8 cellular contexts compared by ENCODE assay signal in genomic region chr12:57523706-57524614, GRCh38. TPM values are rescaled to one million over a fixed set of nuclear protein-coding genes. Genes with fewer than 3 reads are reported as not detected.
DNase-seq lines count a peak whose midpoint lies in the region; ATAC-seq and TF ChIP-seq lines count a peak whose summit lies in the region.

No MANE protein-coding gene starts in this region.

- WGBS in mesodermal cell (ENCODE audit: insufficient coverage in 2 of 2), 2 experiments: 87 to 94% methylated on average over 11 to 14 of the region's 14 CpGs

- in situ Hi-C loops in brain microvascular endothelial cell (cut with HindIII; ENCODE audit: low pct_ligation_motif_present, low sequenced_read_pairs): no loop called here

- peak overlapping the region; percentile 93 to 97 for H3K4me3 ChIP-seq in right atrium auricular region
- H3K4me3 ChIP-seq in brain microvascular endothelial cell (ENCODE audit: low read depth, low read length): peak overlapping the region; percentile 77
- H3K4me3 ChIP-seq in mesodermal cell (ENCODE audit: extremely low read depth, insufficient read depth, low read length, poor library complexity, severe bottlenecking): peak overlapping the region; percentile 68

- no peak for TF ChIP-seq CTCF in right atrium auricular region (IDR thresholded peaks at IDR 0.05)
- TF ChIP-seq CTCF in brain microvascular endothelial cell (IDR thresholded peaks at IDR 0.05; ENCODE audit: low read depth, low read length, missing control alignments): no peak

- DNase-seq in right atrium auricular region (ENCODE audit: low spot score) (no peak), left cardiac atrium (no peak), brain microvascular endothelial cell (no peak), mesenteric fat pad (ENCODE audit: low spot score) (no peak), NCI-H510A treated with DMSO at 0.1 percent for 48 hours (lab: John Stamatoyannopoulos, UW) (no peak)

- H3K27me3 ChIP-seq in right atrium auricular region (no peaks in the 10 kb centered on the region), brain microvascular endothelial cell (replicated peaks) (no peaks in the 10 kb centered on the region)

- ATAC-seq in left cardiac atrium: no peak
- ATAC-seq in HG03571 (IDR thresholded peaks at IDR 0.05; ENCODE audit: unreplicated experiment): no peak
- no peak for ATAC-seq in HG03135 (IDR thresholded peaks at IDR 0.05; ENCODE audit: unreplicated experiment)

- intact Hi-C loops in left cardiac atrium (cut with DNase I): no loop called here

- H3K4me1 ChIP-seq in right atrium auricular region: peaks cover 0 to 53% of the 10 kb centered on the region in 2 donors
- peaks cover 27% of the 10 kb centered on the region for H3K4me1 ChIP-seq in mesodermal cell (ENCODE audit: control insufficient read depth, insufficient read depth, low read length, poor library complexity, severe bottlenecking)

- H3K36me3 ChIP-seq in right atrium auricular region (peaks cover 51% of the 10 kb centered on the region), brain microvascular endothelial cell (replicated peaks) (peaks cover 30% of the 10 kb centered on the region), mesodermal cell (ENCODE audit: control insufficient read depth, insufficient read depth, low read length) (peaks cover 57% of the 10 kb centered on the region)

- H3K9me3 ChIP-seq in right atrium auricular region (no peaks in the 10 kb centered on the region), mesodermal cell (ENCODE audit: control insufficient read depth, low read length) (no peaks in the 10 kb centered on the region)

- H3K27ac ChIP-seq in right atrium auricular region: peak overlapping the region; percentile 97 to 100
- H3K27ac ChIP-seq in brain microvascular endothelial cell: peak overlapping the region; percentile 40
- H3K27ac ChIP-seq in mesodermal cell (ENCODE audit: low read depth, low read length, severe bottlenecking): peak overlapping the region; percentile 85

RNA-seq across cellular contexts. Expression of gene MBD6, which starts 1.3 kb away (rescaled TPM):
- total RNA-seq in right atrium auricular region (10 to 100 TPM; 12.5 to 14.4 TPM), left cardiac atrium (10 to 100 TPM; 35.7 to 41.5 TPM), mesenteric fat pad (66.0 TPM)
- 32.0 TPM for polyA plus RNA-seq in mesodermal cell (2013, experiment 1 of 2)
- polyA plus RNA-seq in mesodermal cell (2013, experiment 2 of 2): 28.0 TPM

RNA-seq across cellular contexts. Expression of gene DDIT3, which starts 3.6 kb away (rescaled TPM):
- total RNA-seq in right atrium auricular region (10 to 100 TPM; 19.8 to 25.0 TPM), left cardiac atrium (10 to 100 TPM; 20.0 to 31.7 TPM), mesenteric fat pad (32.2 TPM)
- 18.5 TPM for polyA plus RNA-seq in mesodermal cell (2013, experiment 1 of 2)
- 16.4 TPM for polyA plus RNA-seq in mesodermal cell (2013, experiment 2 of 2)

RNA-seq across cellular contexts. Expression of gene DCTN2, which starts 23.0 kb away (rescaled TPM):
- 100 to 1,000 TPM; 109 to 114 TPM for total RNA-seq in right atrium auricular region
- total RNA-seq in left cardiac atrium: 10 to 100 TPM; 80.5 to 96.7 TPM
- polyA plus RNA-seq in mesodermal cell (2013, experiment 1 of 2): 168 TPM
- 169 TPM for polyA plus RNA-seq in mesodermal cell (2013, experiment 2 of 2)
- 106 TPM for total RNA-seq in mesenteric fat pad

RNA-seq across cellular contexts. Expression of gene KIF5A, which starts 25.9 kb away (rescaled TPM):
- total RNA-seq in right atrium auricular region: under 1 TPM; 0.11 to 0.12 TPM
- total RNA-seq in left cardiac atrium: under 1 TPM; 0.10 to 0.18 TPM
- polyA plus RNA-seq in mesodermal cell (2013, experiment 1 of 2): 2.1 TPM
- 2.4 TPM for polyA plus RNA-seq in mesodermal cell (2013, experiment 2 of 2)
- not detected for total RNA-seq in mesenteric fat pad

RNA-seq across cellular contexts. Expression of gene MARS1, which starts 36.1 kb away (rescaled TPM):
- total RNA-seq in right atrium auricular region (10 to 100 TPM; 36.9 to 41.0 TPM), left cardiac atrium (100 to 1,000 TPM in 1 of 2 donors, 10 to 100 TPM in 1; 74.6 to 115 TPM), mesenteric fat pad (145 TPM)
- 210 TPM for polyA plus RNA-seq in mesodermal cell (2013, experiment 1 of 2)
- 213 TPM for polyA plus RNA-seq in mesodermal cell (2013, experiment 2 of 2)

Comparison
In these comparisons a context has a peak if more than half of its experiments do, and no peak if none do; other contexts are left out.
1. H3K27ac ChIP-seq: peak in every context shown above with its lines; median percentile 98 in right atrium auricular region; 85 in mesodermal cell; 40 in brain microvascular endothelial cell.